15 cellular contexts compared by ENCODE assay signal in genomic region chr12:119672194-119672593, GRCh38. TPM values are rescaled to one million over a fixed set of nuclear protein-coding genes. Genes with fewer than 3 reads are reported as not detected.
DNase-seq lines count a peak whose midpoint lies in the region; ATAC-seq and TF ChIP-seq lines count a peak whose summit lies in the region.
"Had no signal": no experiment of that assay in that cellular context is flagged by ENCODE, and none has a peak within 500 bp of the region (broad histone marks: within the 10 kb centered on the region; RNA-seq: fewer than 3 reads in every experiment).

No MANE protein-coding gene starts in this region.

- no peak for TF ChIP-seq POLR2A in esophagus squamous epithelium (IDR thresholded peaks at IDR 0.05)
- TF ChIP-seq POLR2A in GM18505 (IDR thresholded peaks at IDR 0.05; ENCODE audit: borderline replicate concordance, extremely low read depth, insufficient read depth, insufficient read length) = no peak

- H3K4me1 Mint-ChIP-seq in activated CD4-positive, alpha-beta T cell treated with anti-CD3 and anti-CD28 coated beads for 36 hours = peaks cover 58% of the 10 kb centered on the region
- peaks cover 50% of the 10 kb centered on the region for H3K4me1 Mint-ChIP-seq in activated B cell treated with CpG ODN at 0.5 μM for 24 hours
- H3K4me1 Mint-ChIP-seq in stimulated activated memory B cell treated with anti-CD40 and anti-IgM and Interleukin-4, amounts not matched to agents 10 μg/mL and 1 μg/mL and 100 μg/mL, for 72 hours = peaks cover 68% of the 10 kb centered on the region

- H3K27me3 ChIP-seq in esophagus squamous epithelium = no peaks in the 10 kb centered on the region
- H3K27me3 ChIP-seq: right atrium auricular region, SJSA1 had no signal

- no peak overlapping the region for H3K4me3 ChIP-seq in esophagus squamous epithelium
- H3K4me3 ChIP-seq: lung, right atrium auricular region, SJSA1 had no signal

- H3K9me3 Mint-ChIP-seq in activated CD4-positive, alpha-beta T cell treated with anti-CD3 and anti-CD28 coated beads for 36 hours (ENCODE audit: low read depth) = no peaks in the 10 kb centered on the region
- H3K9me3 Mint-ChIP-seq in activated B cell treated with CpG ODN at 0.5 μM for 24 hours = no peaks in the 10 kb centered on the region
- no peaks in the 10 kb centered on the region for H3K9me3 Mint-ChIP-seq in stimulated activated memory B cell treated with anti-CD40 and anti-IgM and Interleukin-4, amounts not matched to agents 10 μg/mL and 1 μg/mL and 100 μg/mL, for 72 hours
- H3K9me3 Mint-ChIP-seq: activated naive CD4-positive, alpha-beta T cell treated with anti-CD3 and anti-CD28 coated beads, Interleukin-2, amount 50 U/mL, for 24 hours had no signal

- WGBS in esophagus squamous epithelium, 2 donors = 89 to 91% methylated on average over 8 of the region's 8 CpGs

- no peak overlapping the region for H3K4me3 Mint-ChIP-seq in activated CD4-positive, alpha-beta T cell treated with anti-CD3 and anti-CD28 coated beads for 36 hours
- H3K4me3 Mint-ChIP-seq in activated B cell treated with CpG ODN at 0.5 μM for 24 hours = peak overlapping the region; percentile 15
- H3K4me3 Mint-ChIP-seq in stimulated activated memory B cell treated with anti-CD40 and anti-IgM and Interleukin-4, amounts not matched to agents 10 μg/mL and 1 μg/mL and 100 μg/mL, for 72 hours = no peak overlapping the region
- H3K4me3 Mint-ChIP-seq: activated naive CD4-positive, alpha-beta T cell treated with anti-CD3 and anti-CD28 coated beads, Interleukin-2, amount 50 U/mL, for 24 hours had no signal

- CTCF ChIA-PET in activated CD4-positive, alpha-beta T cell treated with anti-CD3 and anti-CD28 coated beads for 36 hours (lab: Charles Lee) = interaction anchor here (0.5 to 1.6 kb wide), 2 partner anchors 9 to 14 kb away, joined by 3 to 5 read pairs; no protein-coding TSS in a partner anchor
- CTCF ChIA-PET in activated B cell treated with CpG ODN at 0.5 μM for 24 hours (lab: Charles Lee) = no interaction called here

- DNase-seq in activated CD4-positive, alpha-beta T cell treated with anti-CD3 and anti-CD28 coated beads for 36 hours = no peak
- no peak for DNase-seq in activated CD4-positive, alpha-beta T cell treated with anti-CD3 and anti-CD28 coated beads, Interleukin-2, amount 50 U/mL, for 1 hour
- DNase-seq in activated B cell treated with CpG ODN at 0.5 μM for 24 hours (no peak), esophagus squamous epithelium (lab: John Stamatoyannopoulos, UW) (no peak), AG20443 (ENCODE audit: low spot score) (no peak), NAMALWA (ENCODE audit: low spot score) (no peak)
- DNase-seq: effector memory CD4-positive, alpha-beta T cell; Karpas-422; NCI-H2227 treated with DMSO at 0.1 percent for 48 hours had no signal

- peak overlapping the region; percentile 89 for H3K27ac Mint-ChIP-seq in activated CD4-positive, alpha-beta T cell treated with anti-CD3 and anti-CD28 coated beads for 36 hours
- no peak overlapping the region for H3K27ac Mint-ChIP-seq in activated B cell treated with CpG ODN at 0.5 μM for 24 hours
- peak overlapping the region; percentile 94 for H3K27ac Mint-ChIP-seq in stimulated activated memory B cell treated with anti-CD40 and anti-IgM and Interleukin-4, amounts not matched to agents 10 μg/mL and 1 μg/mL and 100 μg/mL, for 72 hours

- H3K36me3 ChIP-seq in esophagus squamous epithelium = peaks cover 22 to 66% (median 29%) of the 10 kb centered on the region in 3 donors

- POLR2A ChIA-PET in activated CD4-positive, alpha-beta T cell treated with anti-CD3 and anti-CD28 coated beads for 36 hours (lab: Charles Lee) = no interaction called here
- POLR2A ChIA-PET in activated B cell treated with CpG ODN at 0.5 μM for 24 hours (lab: Charles Lee) = no interaction called here

- intact Hi-C loops in activated CD4-positive, alpha-beta T cell treated with anti-CD3 and anti-CD28 coated beads for 36 hours (cut with DNase I, micrococcal nuclease) = no loop called here
- intact Hi-C loops in activated B cell treated with CpG ODN at 0.5 μM for 24 hours (cut with micrococcal nuclease) = no loop called here
- intact Hi-C loops in esophagus squamous epithelium (cut with DNase I) = no loop called here

- TF ChIP-seq CTCF in activated B cell treated with CpG ODN at 0.5 μM for 24 hours (IDR thresholded peaks at IDR 0.05) (no peak), esophagus squamous epithelium (IDR thresholded peaks at IDR 0.05) (no peak)

- H3K9me3 ChIP-seq in esophagus squamous epithelium = no peaks in the 10 kb centered on the region
- H3K9me3 ChIP-seq: right atrium auricular region, SJSA1 had no signal

- H3K27ac ChIP-seq in esophagus squamous epithelium = peak overlapping the region in 3 of 4 donors; percentile 59 to 98 (median 94)
- H3K27ac ChIP-seq: SJSA1 had no signal

- no peak for ATAC-seq in activated CD4-positive, alpha-beta T cell treated with anti-CD3 and anti-CD28 coated beads for 36 hours
- ATAC-seq in activated B cell treated with CpG ODN at 0.5 μM for 24 hours (ENCODE audit: low read depth) (no peak), GM18505 (IDR thresholded peaks at IDR 0.05; ENCODE audit: unreplicated experiment) (no peak)
- no peak for ATAC-seq in stimulated activated memory B cell treated with anti-CD40 and anti-IgM and Interleukin-4, amounts not matched to agents 10 μg/mL and 1 μg/mL and 100 μg/mL, for 72 hours

- peaks cover 12 to 70% (median 29%) of the 10 kb centered on the region in 3 donors for H3K4me1 ChIP-seq in esophagus squamous epithelium

- H3K27me3 Mint-ChIP-seq in activated CD4-positive, alpha-beta T cell treated with anti-CD3 and anti-CD28 coated beads for 36 hours = no peaks in the 10 kb centered on the region
- no peaks in the 10 kb centered on the region for H3K27me3 Mint-ChIP-seq in activated B cell treated with CpG ODN at 0.5 μM for 24 hours
- no peaks in the 10 kb centered on the region for H3K27me3 Mint-ChIP-seq in stimulated activated memory B cell treated with anti-CD40 and anti-IgM and Interleukin-4, amounts not matched to agents 10 μg/mL and 1 μg/mL and 100 μg/mL, for 72 hours
- H3K27me3 Mint-ChIP-seq: activated naive CD4-positive, alpha-beta T cell treated with anti-CD3 and anti-CD28 coated beads, Interleukin-2, amount 50 U/mL, for 24 hours had no signal

- H3K36me3 Mint-ChIP-seq in activated CD4-positive, alpha-beta T cell treated with anti-CD3 and anti-CD28 coated beads for 36 hours (ENCODE audit: low read depth) = peaks cover 70% of the 10 kb centered on the region
- H3K36me3 Mint-ChIP-seq in activated B cell treated with CpG ODN at 0.5 μM for 24 hours (ENCODE audit: low read depth) = peaks cover 76% of the 10 kb centered on the region
- H3K36me3 Mint-ChIP-seq in stimulated activated memory B cell treated with anti-CD40 and anti-IgM and Interleukin-4, amounts not matched to agents 10 μg/mL and 1 μg/mL and 100 μg/mL, for 72 hours = peaks cover 76% of the 10 kb centered on the region

RNA-seq across cellular contexts. Expression of gene PRKAB1, which starts 4.3 kb away (rescaled TPM):
- 10 to 100 TPM; 18.0 to 21.7 TPM for total RNA-seq in activated CD4-positive, alpha-beta T cell treated with anti-CD3 and anti-CD28 coated beads for 36 hours
- 43.9 and 49.1 TPM in 2 replicates for total RNA-seq in activated B cell treated with CpG ODN at 0.5 μM for 24 hours
- total RNA-seq in esophagus squamous epithelium = 100 to 1,000 TPM in 1 of 4 donors, 10 to 100 TPM in 3; 18.2 to 217 (median 46.7) TPM
